ENCODE assay signal across 8 cellular contexts in the genomic region with DNA sequence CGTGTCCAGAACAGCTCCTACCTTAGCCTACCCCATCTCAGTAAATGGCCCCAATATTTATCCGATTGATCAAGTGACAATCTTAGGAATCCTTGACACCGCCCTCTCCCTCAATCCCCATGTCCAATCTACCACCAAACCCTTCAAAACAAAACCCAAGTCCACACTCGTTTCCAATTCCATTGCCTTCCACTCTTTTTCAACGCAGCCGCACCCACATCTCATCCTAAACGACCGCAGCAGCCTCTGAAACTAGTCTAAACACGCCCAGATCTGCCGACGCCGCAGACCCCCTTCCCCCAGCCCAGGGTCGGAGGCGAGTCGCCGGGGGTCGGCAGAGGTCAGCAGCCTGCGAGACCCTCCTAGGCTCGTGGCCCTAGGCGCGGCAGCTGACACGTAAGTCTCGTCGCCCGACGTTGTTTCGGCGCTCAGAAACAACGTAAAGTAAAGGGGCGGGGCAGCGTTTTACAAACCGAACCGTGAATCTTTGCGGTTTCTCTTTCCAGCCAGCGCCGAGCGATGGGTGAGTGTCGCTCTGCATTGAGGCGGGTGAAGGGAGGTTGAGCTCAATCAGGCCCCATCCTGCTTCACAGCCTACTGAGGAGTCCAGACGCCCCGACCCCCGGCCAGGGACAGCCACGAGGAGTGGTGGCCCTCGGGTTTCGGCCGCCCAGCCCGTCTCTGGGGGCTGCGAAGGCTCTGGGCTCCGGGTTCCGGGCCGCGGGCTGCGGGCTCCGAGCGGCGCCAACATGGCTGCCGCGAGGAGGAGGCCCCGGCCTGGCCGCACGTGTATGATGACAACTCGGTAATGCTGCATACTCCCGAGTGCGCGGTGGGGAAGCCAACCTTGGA. TPM values are rescaled to one million over a fixed set of nuclear protein-coding genes. Genes with fewer than 3 reads are reported as not detected.
DNase-seq lines count a peak whose midpoint lies in the region; ATAC-seq and TF ChIP-seq lines count a peak whose summit lies in the region.

RPS8 (plus strand) TSS at position 463 of the 852 bp plus-strand sequence; CDS start at position 520, 57 bp downstream.

- DNase-seq in GM13977 (ENCODE audit: low spot score): peak; percentile 93
- peak; percentile 87 for DNase-seq in NCI-H146 (lab: John Stamatoyannopoulos, UW)
- DNase-seq in amniotic epithelial cell (ENCODE audit: low read depth): peak; percentile 91
- peak; percentile 91 for DNase-seq in left ventricle myocardium inferior
- peak; percentile 72 for DNase-seq in progenitor cell of endocrine pancreas (ENCODE audit: low spot score, unreplicated experiment)
- peak; percentile 94 for DNase-seq in upper lobe of right lung

- no peaks in the 10 kb centered on the region for H3K9me3 Mint-ChIP-seq in progenitor cell of endocrine pancreas (ENCODE audit: low read depth)

- TF ChIP-seq CTCF in GM13977 (IDR thresholded peaks at IDR 0.05; ENCODE audit: extremely low read depth, insufficient read depth, missing control alignments) (no peak), left ventricle myocardium inferior (IDR thresholded peaks at IDR 0.05; ENCODE audit: borderline replicate concordance) (no peak), progenitor cell of endocrine pancreas (IDR thresholded peaks at IDR 0.05; ENCODE audit: unreplicated experiment) (no peak), upper lobe of right lung (IDR thresholded peaks at IDR 0.05) (no peak)

- peak within 1 kb of the TSS; percentile 82 for H3K4me3 ChIP-seq in left ventricle myocardium inferior
- H3K4me3 ChIP-seq in upper lobe of right lung: peak within 1 kb of the TSS; percentile 79

- ATAC-seq in HG02852 (IDR thresholded peaks at IDR 0.05; ENCODE audit: unreplicated experiment): peak; percentile 75
- peak; percentile 96 for ATAC-seq in upper lobe of right lung

- peak within 1 kb of the TSS; percentile 94 for H3K4me3 Mint-ChIP-seq in progenitor cell of endocrine pancreas (ENCODE audit: low read depth)

- H3K4me1 Mint-ChIP-seq in progenitor cell of endocrine pancreas (ENCODE audit: low read depth): peaks cover 18% of the 10 kb centered on the region

- H3K27ac ChIP-seq in left ventricle myocardium inferior (replicated peaks) (peak within 1 kb of the TSS; percentile 95), upper lobe of right lung (peak within 1 kb of the TSS; percentile 98)

- H3K36me3 ChIP-seq in left ventricle myocardium inferior (peaks cover 38% of the 10 kb centered on the region), upper lobe of right lung (peaks cover 36% of the 10 kb centered on the region)

- H3K36me3 Mint-ChIP-seq in progenitor cell of endocrine pancreas (ENCODE audit: insufficient read depth): peaks cover 22% of the 10 kb centered on the region

- H3K9me3 ChIP-seq in left ventricle myocardium inferior (replicated peaks): no peaks in the 10 kb centered on the region
- no peaks in the 10 kb centered on the region for H3K9me3 ChIP-seq in upper lobe of right lung

- no peaks in the 10 kb centered on the region for H3K27me3 Mint-ChIP-seq in progenitor cell of endocrine pancreas

- H3K4me1 ChIP-seq in left ventricle myocardium inferior (peaks cover 42% of the 10 kb centered on the region), upper lobe of right lung (peaks cover 26% of the 10 kb centered on the region)

- intact Hi-C loops in T-helper 1 cell treated with Interleukin-12 subunit alpha and Interleukin-12 subunit beta and Interleukin-4 antibody, amounts not matched to agents 30 ng/mL and 1 ng/mL, for 36 hours (cut with micrococcal nuclease): loop anchor here (1.0 to 5.0 kb wide), 10 partner anchors 11 to 716 kb away; partner anchors contain the start of genes ARMH1, EIF2B3, KIF2C and PLK3
- intact Hi-C loops in left ventricle myocardium inferior (cut with micrococcal nuclease) (no loop called here), upper lobe of right lung (cut with DNase I) (no loop called here)

- in situ Hi-C loops in GM13977 (cut with MboI; ENCODE audit: low pct_unique_long_range_greater_than_20kb, low sequenced_read_pairs, unreplicated experiment): no loop called here

- peak within 1 kb of the TSS; percentile 98 for H3K27ac Mint-ChIP-seq in progenitor cell of endocrine pancreas

- H3K27me3 ChIP-seq in left ventricle myocardium inferior (ENCODE audit: low read depth): no peaks in the 10 kb centered on the region
- H3K27me3 ChIP-seq in upper lobe of right lung: no peaks in the 10 kb centered on the region

RNA-seq across cellular contexts. Expression of gene RPS8, which starts in this region (rescaled TPM):
- 1,696 and 1,713 TPM in 2 replicates for total RNA-seq in T-helper 1 cell treated with Interleukin-12 subunit alpha and Interleukin-12 subunit beta and Interleukin-4 antibody, amounts not matched to agents 30 ng/mL and 1 ng/mL, for 36 hours
- total RNA-seq in left ventricle myocardium inferior: 717 TPM
- 1,808 and 1,842 TPM in 2 replicates for total RNA-seq in progenitor cell of endocrine pancreas
- total RNA-seq in upper lobe of right lung: 1,338 TPM

Comparison
In these comparisons a context has a peak if more than half of its experiments do, and no peak if none do; other contexts are left out.
1. Peak in every context shown above with its lines: DNase-seq, ATAC-seq, H3K4me3 ChIP-seq and H3K27ac ChIP-seq.